ENCODE assay signal across 21 cellular contexts in the genomic region with DNA sequence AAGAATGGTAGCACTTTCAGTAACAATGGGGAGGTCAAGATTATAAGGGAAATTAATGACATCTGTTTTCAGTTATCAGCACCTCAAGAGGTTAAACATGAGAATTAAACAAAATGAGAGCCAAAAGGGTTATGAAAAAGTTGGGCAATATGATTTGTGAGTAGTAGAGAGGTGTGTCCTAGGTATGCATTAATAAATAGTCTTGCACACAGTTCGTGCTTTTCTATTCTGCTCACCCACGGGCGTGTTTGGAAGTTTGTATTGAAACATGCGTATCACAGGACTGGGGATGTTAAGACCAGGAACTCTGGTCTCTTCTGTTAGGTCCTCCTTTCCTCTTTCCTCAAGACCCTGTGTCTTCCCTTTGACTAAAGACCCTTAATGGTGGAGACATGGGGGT. TPM values are rescaled to one million over a fixed set of nuclear protein-coding genes. Genes with fewer than 3 reads are reported as not detected.
A peak's percentile ranks its signal among the peaks of the same experiment; 100 is the strongest.
DNase-seq lines count a peak whose midpoint lies in the region; ATAC-seq and TF ChIP-seq lines count a peak whose summit lies in the region.
"Had no signal": no experiment of that assay in that cellular context is flagged by ENCODE, and none has a peak within 500 bp of the region (broad histone marks: within the 10 kb centered on the region; RNA-seq: fewer than 3 reads in every experiment).

No MANE protein-coding gene starts in this region.

- no peaks in the 10 kb centered on the region for H3K36me3 Mint-ChIP-seq in activated naive CD8-positive, alpha-beta T cell
- peaks cover 14% of the 10 kb centered on the region for H3K36me3 Mint-ChIP-seq in activated naive CD8-positive, alpha-beta T cell treated with anti-CD3 and anti-CD28 coated beads, Interleukin-2, amount 50 U/mL, for 24 hours (ENCODE audit: low read depth)
- H3K36me3 Mint-ChIP-seq in T-helper 17 cell (ENCODE audit: low read depth) = peaks cover 2% of the 10 kb centered on the region
- H3K36me3 Mint-ChIP-seq in osteocyte (ENCODE audit: unreplicated experiment) = peaks cover 5% of the 10 kb centered on the region

- no peak for ATAC-seq in activated naive CD8-positive, alpha-beta T cell treated with anti-CD3 and anti-CD28 coated beads, Interleukin-2, amount 50 U/mL, for 24 hours
- ATAC-seq in T-helper 17 cell (no peak), GM19467 (IDR thresholded peaks at IDR 0.05; ENCODE audit: unreplicated experiment) (no peak)

- H3K4me1 ChIP-seq in esophagus muscularis mucosa = peaks cover 51 to 86% (median 74%) of the 10 kb centered on the region in 4 donors

- no peaks in the 10 kb centered on the region for H3K27me3 Mint-ChIP-seq in activated naive CD8-positive, alpha-beta T cell
- no peaks in the 10 kb centered on the region for H3K27me3 Mint-ChIP-seq in activated naive CD8-positive, alpha-beta T cell treated with anti-CD3 and anti-CD28 coated beads, Interleukin-2, amount 50 U/mL, for 24 hours
- H3K27me3 Mint-ChIP-seq in T-helper 17 cell (no peaks in the 10 kb centered on the region), osteocyte (ENCODE audit: unreplicated experiment) (no peaks in the 10 kb centered on the region)
- H3K27me3 Mint-ChIP-seq: activated naive CD4-positive, alpha-beta T cell treated with anti-CD3 and anti-CD28 coated beads, Interleukin-2, amount 10 ng/mL, durations not matched to agents 7 days and 5 days had no signal

- TF ChIP-seq EP300 in esophagus muscularis mucosa (IDR thresholded peaks at IDR 0.05) = no peak

- TF ChIP-seq CTCF in esophagus muscularis mucosa (IDR thresholded peaks at IDR 0.05) (no peak), osteocyte (IDR thresholded peaks at IDR 0.05) (no peak), coronary artery (IDR thresholded peaks at IDR 0.05) (no peak)

- 79% methylated on average over 4 of the region's 4 CpGs for WGBS in esophagus muscularis mucosa

- H3K27ac Mint-ChIP-seq in activated naive CD8-positive, alpha-beta T cell = no peak overlapping the region
- H3K27ac Mint-ChIP-seq in activated naive CD8-positive, alpha-beta T cell treated with anti-CD3 and anti-CD28 coated beads, Interleukin-2, amount 50 U/mL, for 24 hours = no peak overlapping the region
- H3K27ac Mint-ChIP-seq in T-helper 17 cell (peak overlapping the region; percentile 60), osteocyte (ENCODE audit: unreplicated experiment) (no peak overlapping the region)
- H3K27ac Mint-ChIP-seq: activated naive CD4-positive, alpha-beta T cell treated with anti-CD3 and anti-CD28 coated beads, Interleukin-2, amount 10 ng/mL, durations not matched to agents 7 days and 5 days had no signal

- intact Hi-C loops in esophagus muscularis mucosa (cut with DNase I) = no loop called here

- H3K27me3 ChIP-seq in esophagus muscularis mucosa = no peaks in the 10 kb centered on the region
- H3K27me3 ChIP-seq: MG63, right atrium auricular region, tibial nerve had no signal

- H3K9me3 ChIP-seq in T-helper 17 cell (ENCODE audit: control insufficient read depth, low read length, poor library complexity, severe bottlenecking) = no peaks in the 10 kb centered on the region
- no peaks in the 10 kb centered on the region for H3K9me3 ChIP-seq in esophagus muscularis mucosa
- H3K9me3 ChIP-seq: MG63, right atrium auricular region, tibial nerve had no signal

- DNase-seq in activated naive CD8-positive, alpha-beta T cell treated with anti-CD3 and anti-CD28 coated beads, Interleukin-2, amount 50 U/mL, for 24 hours = no peak
- no peak for DNase-seq in T-helper 17 cell
- DNase-seq in esophagus muscularis mucosa (ENCODE audit: extremely low spot score) = peak; percentile 72
- DNase-seq in osteocyte (ENCODE audit: extremely low spot score, unreplicated experiment) = peak; percentile 30
- no peak for DNase-seq in coronary artery (ENCODE audit: low spot score)
- no peak for DNase-seq in activated CD4-positive, alpha-beta T cell treated with anti-CD3 and anti-CD28 coated beads for 4 hours
- DNase-seq: activated CD4-positive, alpha-beta T cell treated with anti-CD3 and anti-CD28 coated beads, Interleukin-2, amount 50 U/mL, for 48 hours; activated naive CD4-positive, alpha-beta T cell treated with anti-CD3 and anti-CD28 coated beads, Interleukin-2, amount 10 ng/mL, durations not matched to agents 7 days and 5 days; activated T-cell treated with anti-CD3 and anti-CD28 coated beads, Interleukin-2, amount 50 U/mL, for 1 hour; DMS53; kidney; mesenchymal stem cell; MG63; NCI-H1436 treated with DMSO at 0.1 percent for 48 hours; NCI-H774; stimulated activated naive CD4-positive, alpha-beta T cell had no signal

- H3K36me3 ChIP-seq in esophagus muscularis mucosa = no peaks in the 10 kb centered on the region
- H3K36me3 ChIP-seq: right atrium auricular region had no signal

- H3K4me3 ChIP-seq in esophagus muscularis mucosa (no peak overlapping the region), coronary artery (no peak overlapping the region)
- H3K4me3 ChIP-seq: GM23248, MG63, right atrium auricular region, tibial nerve had no signal

- peak overlapping the region; percentile 48 for H3K4me3 Mint-ChIP-seq in activated naive CD8-positive, alpha-beta T cell
- no peak overlapping the region for H3K4me3 Mint-ChIP-seq in activated naive CD8-positive, alpha-beta T cell treated with anti-CD3 and anti-CD28 coated beads, Interleukin-2, amount 50 U/mL, for 24 hours
- H3K4me3 Mint-ChIP-seq in T-helper 17 cell = no peak overlapping the region
- no peak overlapping the region for H3K4me3 Mint-ChIP-seq in osteocyte (ENCODE audit: unreplicated experiment)
- H3K4me3 Mint-ChIP-seq: activated naive CD4-positive, alpha-beta T cell treated with anti-CD3 and anti-CD28 coated beads, Interleukin-2, amount 10 ng/mL, durations not matched to agents 7 days and 5 days had no signal

- no peaks in the 10 kb centered on the region for H3K9me3 Mint-ChIP-seq in activated naive CD8-positive, alpha-beta T cell (ENCODE audit: low read depth)
- H3K9me3 Mint-ChIP-seq in activated naive CD8-positive, alpha-beta T cell treated with anti-CD3 and anti-CD28 coated beads, Interleukin-2, amount 50 U/mL, for 24 hours = no peaks in the 10 kb centered on the region
- no peaks in the 10 kb centered on the region for H3K9me3 Mint-ChIP-seq in osteocyte (ENCODE audit: unreplicated experiment)
- H3K9me3 Mint-ChIP-seq: activated naive CD4-positive, alpha-beta T cell treated with anti-CD3 and anti-CD28 coated beads, Interleukin-2, amount 10 ng/mL, durations not matched to agents 7 days and 5 days had no signal

- H3K4me1 Mint-ChIP-seq in activated naive CD8-positive, alpha-beta T cell (ENCODE audit: low read depth) = peaks cover 79% of the 10 kb centered on the region
- H3K4me1 Mint-ChIP-seq in activated naive CD8-positive, alpha-beta T cell treated with anti-CD3 and anti-CD28 coated beads, Interleukin-2, amount 50 U/mL, for 24 hours = peaks cover 78% of the 10 kb centered on the region
- H3K4me1 Mint-ChIP-seq in T-helper 17 cell (peaks cover 51% of the 10 kb centered on the region), osteocyte (ENCODE audit: unreplicated experiment) (peaks cover 62% of the 10 kb centered on the region)

- no peak for TF ChIP-seq POLR2A in esophagus muscularis mucosa (IDR thresholded peaks at IDR 0.05; ENCODE audit: low read depth)

- H3K27ac ChIP-seq in esophagus muscularis mucosa (replicated peaks in 1 of 4) (no peak overlapping the region), coronary artery (no peak overlapping the region)
- H3K27ac ChIP-seq: GM23248, right atrium auricular region, tibial nerve had no signal

RNA-seq across cellular contexts. Expression of a gene that starts 6.0 kb away (rescaled TPM):
- 100 to 1,000 TPM; 138 to 145 TPM for total RNA-seq in T-helper 17 cell
- total RNA-seq in esophagus muscularis mucosa = 10 to 100 TPM; 60.3 to 77.7 (median 74.2) TPM
- total RNA-seq in osteocyte = 95.7 and 98.5 TPM in 2 replicates

Comparison
In these comparisons a context has a peak if more than half of its experiments do, and no peak if none do; other contexts are left out.
1. DNase-seq: peak in esophagus muscularis mucosa (single experiment) and osteocyte (single experiment); none in activated naive CD8-positive, alpha-beta T cell treated with anti-CD3 and anti-CD28 coated beads, Interleukin-2, amount 50 U/mL, for 24 hours (single experiment), T-helper 17 cell (0 of 3), coronary artery (single experiment) and activated CD4-positive, alpha-beta T cell treated with anti-CD3 and anti-CD28 coated beads for 4 hours (0 of 2).